8 cellular contexts compared by ENCODE assay signal in genomic region chr1:156889802-156890585, GRCh38. TPM values are rescaled to one million over a fixed set of nuclear protein-coding genes. Genes with fewer than 3 reads are reported as not detected.
DNase-seq lines count a peak whose midpoint lies in the region; ATAC-seq, FAIRE-seq and TF ChIP-seq lines count a peak whose summit lies in the region.

No MANE protein-coding gene starts in this region.

- no peak overlapping the region for H2AK5ac ChIP-seq in H1 (ENCODE audit: low read depth, low read length)
- no peak overlapping the region for H2AK5ac ChIP-seq in mesendoderm (ENCODE audit: low read length)

- H3K79me1 ChIP-seq in H1 (ENCODE audit: low read depth, low read length) (no peaks in the 10 kb centered on the region), mesendoderm (ENCODE audit: low read length) (no peaks in the 10 kb centered on the region)

- no peaks in the 10 kb centered on the region for H3K36me3 Mint-ChIP-seq in activated CD4-positive, alpha-beta memory T cell treated with anti-CD3 and anti-CD28 coated beads for 36 hours

- CTCF ChIA-PET in activated CD4-positive, alpha-beta memory T cell treated with anti-CD3 and anti-CD28 coated beads for 36 hours (lab: Charles Lee) = interaction anchor here (0.7 to 9.3 kb wide), 36 partner anchors 8 to 229 kb away, joined by 3 to 137 read pairs (median 5); partner anchors contain the start of genes INSRR, ISG20L2, LRRC71 and METTL25B
- CTCF ChIA-PET in H1 (lab: Charles Lee; ENCODE audit: partially characterized antibody) = interaction anchor here (0.6 to 31.4 kb wide), 25 partner anchors 10 to 270 kb away, joined by 3 to 719 read pairs (median 6); partner anchors contain the start of genes INSRR, LRRC71, NTRK1 and PRCC

- TF ChIP-seq CTCF in H1 (IDR thresholded peaks at IDR 0.05; ENCODE audit: control extremely low read depth in 1 of 3, insufficient read depth in 1 of 3, low read depth in 1 of 3, low read length in 3 of 3) = peak; percentile 61 to 93 (median 87)

- no peaks in the 10 kb centered on the region for H3K9me3 Mint-ChIP-seq in activated CD4-positive, alpha-beta memory T cell treated with anti-CD3 and anti-CD28 coated beads for 36 hours

- H3K4me1 Mint-ChIP-seq in activated CD4-positive, alpha-beta memory T cell treated with anti-CD3 and anti-CD28 coated beads for 36 hours (ENCODE audit: low read depth) = peaks cover 10% of the 10 kb centered on the region

- H3K79me2 ChIP-seq in H1 (ENCODE audit: control insufficient read depth in 1 of 2, insufficient read depth in 2 of 2, low read length in 2 of 2) (no peaks in the 10 kb centered on the region), mesendoderm (ENCODE audit: control insufficient read depth, insufficient read depth, low read length) (no peaks in the 10 kb centered on the region)

- peak overlapping the region; percentile 8 for H4K5ac ChIP-seq in H1 (ENCODE audit: insufficient read length, low read depth, low read length)
- no peak overlapping the region for H4K5ac ChIP-seq in mesendoderm (ENCODE audit: low read length)

- H3K27ac ChIP-seq in H1 (ENCODE audit: low read depth, low read length) (no peak overlapping the region), mesendoderm (ENCODE audit: low read depth, low read length) (no peak overlapping the region)

- no peak overlapping the region for H3K4ac ChIP-seq in H1 (replicated peaks; ENCODE audit: insufficient read length, low read depth, low read length)
- no peak overlapping the region for H3K4ac ChIP-seq in mesendoderm (ENCODE audit: low read depth, low read length)

- H2BK120ac ChIP-seq in H1 (replicated peaks; ENCODE audit: low read depth, low read length) (no peak overlapping the region), mesendoderm (ENCODE audit: low read depth, low read length) (no peak overlapping the region)

- no peaks in the 10 kb centered on the region for H3K9me3 ChIP-seq in H1 (ENCODE audit: insufficient read depth in 2 of 2, low read depth in 1 of 2, low read length in 1 of 2)

- H3K9ac ChIP-seq in H1 (replicated peaks in 1 of 4; ENCODE audit: extremely low read depth in 1 of 4, low read depth in 3 of 4, low read length in 3 of 4) = no peak overlapping the region
- no peak overlapping the region for H3K9ac ChIP-seq in mesendoderm (ENCODE audit: low read length)

- no peak overlapping the region for H3K56ac ChIP-seq in H1 (replicated peaks; ENCODE audit: insufficient read length, low read depth, low read length)
- H3K56ac ChIP-seq in mesendoderm (ENCODE audit: low read length) = no peak overlapping the region

- H2BK5ac ChIP-seq in H1 (ENCODE audit: low read depth, low read length) (no peak overlapping the region), mesendoderm (ENCODE audit: low read length) (no peak overlapping the region)

- no peak overlapping the region; the same call in 1 of the 2 replicates for H2AFZ ChIP-seq in H1 (ENCODE audit: low read length)

- no peaks in the 10 kb centered on the region for H3K36me3 ChIP-seq in H1 (ENCODE audit: control insufficient read depth in 2 of 4, insufficient read depth in 4 of 4, low read length in 3 of 4)
- H3K36me3 ChIP-seq in mesendoderm (ENCODE audit: control insufficient read depth, insufficient read depth, low read length) = no peaks in the 10 kb centered on the region

- H3K27me3 ChIP-seq in H1 (replicated peaks in 1 of 4; ENCODE audit: control insufficient read depth in 3 of 4, extremely low read depth in 1 of 4, insufficient read depth in 3 of 4, low read length in 3 of 4) (peaks cover 8 to 64% (median 50%) of the 10 kb centered on the region in 4 experiments), mesendoderm (ENCODE audit: insufficient read depth, low read length, poor library complexity) (no peaks in the 10 kb centered on the region)

- peak in 1 of 2 experiments; percentile 43; a peak in 1 of 3 replicates for TF ChIP-seq POLR2A in H1 (IDR thresholded peaks at IDR 0.05; ENCODE audit: control extremely low read depth in 1 of 2, low read depth in 2 of 2, low read length in 2 of 2)

- H3K23me2 ChIP-seq in H1 (ENCODE audit: low read depth, low read length) = peaks cover 2% of the 10 kb centered on the region; the same call in 1 of the 2 replicates

- peak overlapping the region; percentile 2 for H4K91ac ChIP-seq in H1 (replicated peaks; ENCODE audit: insufficient read length, low read length)

- no peak overlapping the region for H2BK15ac ChIP-seq in H1 (ENCODE audit: low read length)
- no peak overlapping the region for H2BK15ac ChIP-seq in mesendoderm (replicated peaks; ENCODE audit: low read depth)

- H3K18ac ChIP-seq in H1 (ENCODE audit: extremely low read depth, low read length) = no peak overlapping the region
- H3K18ac ChIP-seq in mesendoderm (ENCODE audit: low read length) = no peak overlapping the region

- H3K27ac Mint-ChIP-seq in activated CD4-positive, alpha-beta memory T cell treated with anti-CD3 and anti-CD28 coated beads for 36 hours = no peak overlapping the region

- H2BK12ac ChIP-seq in H1 (ENCODE audit: low read depth, low read length) = peak overlapping the region; percentile 71; the same call in 1 of the 2 replicates

- POLR2A ChIA-PET in activated CD4-positive, alpha-beta memory T cell treated with anti-CD3 and anti-CD28 coated beads for 36 hours (lab: Charles Lee) = interaction anchor here (1.2 kb wide), 1 partner anchor 32 kb away, joined by 3 read pairs; no protein-coding TSS in a partner anchor
- POLR2A ChIA-PET in H1 (lab: Charles Lee; ENCODE audit: partially characterized antibody) = interaction anchor here (0.5 to 2.0 kb wide), 6 partner anchors 10 to 171 kb away, joined by 3 to 5 read pairs (median 4); no protein-coding TSS in a partner anchor

- intact Hi-C loops in activated CD4-positive, alpha-beta memory T cell treated with anti-CD3 and anti-CD28 coated beads for 36 hours (cut with micrococcal nuclease) = loop anchor here (1.0 to 10.0 kb wide), 5 partner anchors 29 to 205 kb away; partner anchors contain the start of gene NTRK1

- H3K4me2 ChIP-seq in H1 (ENCODE audit: insufficient read depth in 1 of 2, low read depth in 2 of 2, low read length in 2 of 2) = peak overlapping the region in 1 of 2 experiments; percentile 12; a peak in 1 of 4 replicates
- H3K4me2 ChIP-seq in mesendoderm (ENCODE audit: low read length) = no peak overlapping the region

- peak; percentile 62 for FAIRE-seq in H1 (lab: Jason Lieb, UNC)

- H4K8ac ChIP-seq in H1 (ENCODE audit: extremely low read depth, insufficient read depth, low read length) (0 out of 2 replicates have a peak overlapping the region, but pooled peaks have one; percentile 7), mesendoderm (ENCODE audit: low read depth, low read length) (no peak overlapping the region)

- WGBS in H1 (ENCODE audit: extremely low coverage in 1 of 2, insufficient coverage in 1 of 2, insufficient read length in 1 of 2, insufficient replicate concordance in 2 of 2, low coverage in 1 of 2, low lambda C conversion rate in 2 of 2, missing lambda C conversion rate in 1 of 2), 2 experiments = 46 to 100% methylated on average over 1 to 8 of the region's 8 CpGs
- WGBS in mesendoderm (ENCODE audit: extremely low coverage, insufficient coverage, low lambda C conversion rate) = 100% methylated on average over 1 of the region's 8 CpGs

- H3K27me3 Mint-ChIP-seq in activated CD4-positive, alpha-beta memory T cell treated with anti-CD3 and anti-CD28 coated beads for 36 hours = peaks cover 42% of the 10 kb centered on the region

- TF ChIP-seq EP300 in H1 (IDR thresholded peaks at IDR 0.05; ENCODE audit: borderline replicate concordance in 1 of 2, low read depth in 2 of 2, low read length in 2 of 2) = no peak

- peak; percentile 95 to 97 for TF ChIP-seq RAD21 in H1 (IDR thresholded peaks at IDR 0.05 in 1 of 2, conservative IDR thresholded peaks at IDR 0.05 in 1 of 2; ENCODE audit: low read depth in 2 of 2, low read length in 2 of 2)

- peak; percentile 77 for DNase-seq in CD1c-positive myeloid dendritic cell (ENCODE audit: extremely low spot score)
- peak; percentile 78 for DNase-seq in NCI-H748 (lab: John Stamatoyannopoulos, UW; ENCODE audit: unreplicated experiment)
- peak; percentile 74 for DNase-seq in activated CD4-positive, alpha-beta memory T cell treated with anti-CD3 and anti-CD28 coated beads for 36 hours
- peak; percentile 65 to 92 for DNase-seq in H1 (ENCODE audit: low read depth in 1 of 2, low spot score in 2 of 2)
- DNase-seq in mesendoderm = peak; percentile 88
- DNase-seq in stimulated activated CD8-positive, alpha-beta memory T cell treated with anti-CD3 and anti-CD28 coated beads, Interleukin-7, amount 100 ng/mL, for 1 hour (ENCODE audit: low read depth in 2 of 2) = peak; percentile 12 to 34

- H3K23ac ChIP-seq in H1 (ENCODE audit: insufficient read length) = no peak overlapping the region
- H3K23ac ChIP-seq in mesendoderm (ENCODE audit: low read length) = no peak overlapping the region

- peak overlapping the region; percentile 2; the same call in 1 of the 2 replicates for H2BK20ac ChIP-seq in H1 (ENCODE audit: low read length)

- H3K4me1 ChIP-seq in H1 (replicated peaks in 1 of 4; ENCODE audit: control insufficient read depth in 3 of 4, insufficient read depth in 4 of 4, low read length in 3 of 4) = peaks cover 5 to 32% (median 14%) of the 10 kb centered on the region in 4 experiments
- H3K4me1 ChIP-seq in mesendoderm (ENCODE audit: control insufficient read depth, low read depth, low read length) = peaks cover 2% of the 10 kb centered on the region

- no peak overlapping the region for H3K4me3 ChIP-seq in H1 (ENCODE audit: extremely low read depth in 1 of 4, insufficient read depth in 2 of 4, low read depth in 3 of 4, low read length in 4 of 4)
- no peak overlapping the region for H3K4me3 ChIP-seq in mesendoderm (ENCODE audit: low read length)

- H3K4me3 Mint-ChIP-seq in activated CD4-positive, alpha-beta memory T cell treated with anti-CD3 and anti-CD28 coated beads for 36 hours = no peak overlapping the region

- no peaks in the 10 kb centered on the region for H4K20me1 ChIP-seq in H1 (replicated peaks in 1 of 2; ENCODE audit: control insufficient read depth in 1 of 2, insufficient read depth in 2 of 2, low read length in 2 of 2)

- H3K14ac ChIP-seq in H1 (ENCODE audit: insufficient read length) = no peak overlapping the region

- ATAC-seq in HG02885 (IDR thresholded peaks at IDR 0.05; ENCODE audit: poor library complexity, unreplicated experiment) = peak; percentile 41
- ATAC-seq in HG02623 (IDR thresholded peaks at IDR 0.05; ENCODE audit: unreplicated experiment) = no peak

RNA-seq across cellular contexts. Expression of gene PEAR1, which starts 3.5 kb away (rescaled TPM):
- total RNA-seq in activated CD4-positive, alpha-beta memory T cell treated with anti-CD3 and anti-CD28 coated beads for 36 hours = not detected
- 0.71 and 0.82 TPM in 2 replicates for total RNA-seq in H1 (2021; fragmentation: NEBNext Ultra II Directional; extraction: Animal tissue kit (Norgen Biotek cat#: 25700))
- polyA plus RNA-seq in H1 (2011; rRNA removed) = 0.63 and 0.77 TPM in 2 replicates
- 0.44 TPM for polyA plus RNA-seq in H1 (2011; cell fraction: cytosol; rRNA removed)
- polyA plus RNA-seq in H1 (2011; cell fraction: nucleus; rRNA removed) = 3.3 TPM
- 0.26 to 0.88 TPM (median 0.65 TPM) in 4 replicates for polyA plus RNA-seq in H1 (2012, experiment 1 of 2)
- 0.39 TPM for polyA plus RNA-seq in H1 (2012, experiment 2 of 2)
- polyA plus RNA-seq in H1 (2013, experiment 1 of 2) = 0.53 TPM
- 0.42 TPM for polyA plus RNA-seq in H1 (2013, experiment 2 of 2)
- 0.13 and 0.22 TPM in 2 replicates for polyA minus RNA-seq in H1 (2011; rRNA and poly(A)+ RNA removed)
- 0.37 TPM for polyA minus RNA-seq in H1 (2011; cell fraction: cytosol; rRNA and poly(A)+ RNA removed)
- 1.5 TPM for polyA minus RNA-seq in H1 (2011; cell fraction: nucleus; rRNA and poly(A)+ RNA removed)
- polyA plus RNA-seq in mesendoderm (2013, experiment 1 of 2) = 0.46 TPM
- polyA plus RNA-seq in mesendoderm (2013, experiment 2 of 2) = 0.39 TPM

RNA-seq across cellular contexts. Expression of gene NTRK1, which starts 29.3 kb away (rescaled TPM):
- total RNA-seq in activated CD4-positive, alpha-beta memory T cell treated with anti-CD3 and anti-CD28 coated beads for 36 hours = 1 to 10 TPM; 6.4 to 6.7 TPM
- 0.24 and 0.27 TPM in 2 replicates for total RNA-seq in H1 (2021; fragmentation: NEBNext Ultra II Directional; extraction: Animal tissue kit (Norgen Biotek cat#: 25700))
- 0.12 and 0.13 TPM in 2 replicates for polyA plus RNA-seq in H1 (2011; rRNA removed)
- polyA plus RNA-seq in H1 (2011; cell fraction: cytosol; rRNA removed) = 0.06 TPM
- 0.74 TPM for polyA plus RNA-seq in H1 (2011; cell fraction: nucleus; rRNA removed)
- 0.05 to 0.15 TPM (median 0.13 TPM) in 3 of 4 replicates, not detected in the other for polyA plus RNA-seq in H1 (2012, experiment 1 of 2)
- 0.05 TPM for polyA plus RNA-seq in H1 (2012, experiment 2 of 2)
- 0.18 TPM for polyA plus RNA-seq in H1 (2013, experiment 1 of 2)
- polyA plus RNA-seq in H1 (2013, experiment 2 of 2) = 0.06 TPM
- 0.12 and 0.13 TPM in 2 replicates for polyA minus RNA-seq in H1 (2011; rRNA and poly(A)+ RNA removed)
- not detected for polyA minus RNA-seq in H1 (2011; cell fraction: cytosol; rRNA and poly(A)+ RNA removed)
- polyA minus RNA-seq in H1 (2011; cell fraction: nucleus; rRNA and poly(A)+ RNA removed) = not detected
- polyA plus RNA-seq in mesendoderm (2013, experiment 1 of 2) = 0.04 TPM
- polyA plus RNA-seq in mesendoderm (2013, experiment 2 of 2) = 0.03 TPM

RNA-seq across cellular contexts. Expression of gene LRRC71, which starts 30.4 kb away (rescaled TPM):
- total RNA-seq in activated CD4-positive, alpha-beta memory T cell treated with anti-CD3 and anti-CD28 coated beads for 36 hours = not detected
- total RNA-seq in H1 (2021; fragmentation: NEBNext Ultra II Directional; extraction: Animal tissue kit (Norgen Biotek cat#: 25700)) = not detected in 2 replicates
- polyA plus RNA-seq in H1 (2011; rRNA removed) = 0.05 and 0.16 TPM in 2 replicates
- 0.27 TPM for polyA plus RNA-seq in H1 (2011; cell fraction: cytosol; rRNA removed)
- 0.46 TPM for polyA plus RNA-seq in H1 (2011; cell fraction: nucleus; rRNA removed)
- polyA plus RNA-seq in H1 (2012, experiment 1 of 2) = 0.12 to 0.59 TPM (median 0.31 TPM) in 4 replicates
- not detected for polyA plus RNA-seq in H1 (2012, experiment 2 of 2)
- polyA plus RNA-seq in H1 (2013, experiment 1 of 2) = 0.12 TPM
- polyA plus RNA-seq in H1 (2013, experiment 2 of 2) = 0.11 TPM
- 0.24 TPM in 1 of 2 replicates, not detected in the other for polyA minus RNA-seq in H1 (2011; rRNA and poly(A)+ RNA removed)
- not detected for polyA minus RNA-seq in H1 (2011; cell fraction: cytosol; rRNA and poly(A)+ RNA removed)
- polyA minus RNA-seq in H1 (2011; cell fraction: nucleus; rRNA and poly(A)+ RNA removed) = not detected
- polyA plus RNA-seq in mesendoderm (2013, experiment 1 of 2) = not detected
- 0.14 TPM for polyA plus RNA-seq in mesendoderm (2013, experiment 2 of 2)

RNA-seq across cellular contexts. Expression of gene INSRR, which starts 31.1 kb away (rescaled TPM):
- total RNA-seq in activated CD4-positive, alpha-beta memory T cell treated with anti-CD3 and anti-CD28 coated beads for 36 hours = under 1 TPM; 0.05 to 0.14 TPM
- not detected in 2 replicates for total RNA-seq in H1 (2021; fragmentation: NEBNext Ultra II Directional; extraction: Animal tissue kit (Norgen Biotek cat#: 25700))
- polyA plus RNA-seq in H1 (2011; rRNA removed) = 0.02 TPM in 2 replicates
- polyA plus RNA-seq in H1 (2011; cell fraction: cytosol; rRNA removed) = not detected
- 0.17 TPM for polyA plus RNA-seq in H1 (2011; cell fraction: nucleus; rRNA removed)
- 0.03 to 0.04 TPM in 2 of 4 replicates, not detected in the others for polyA plus RNA-seq in H1 (2012, experiment 1 of 2)
- 0.03 TPM for polyA plus RNA-seq in H1 (2012, experiment 2 of 2)
- not detected for polyA plus RNA-seq in H1 (2013, experiment 1 of 2)
- polyA plus RNA-seq in H1 (2013, experiment 2 of 2) = under 0.01 TPM
- polyA minus RNA-seq in H1 (2011; rRNA and poly(A)+ RNA removed) = 0.07 TPM in 1 of 2 replicates, not detected in the other
- not detected for polyA minus RNA-seq in H1 (2011; cell fraction: cytosol; rRNA and poly(A)+ RNA removed)
- 0.10 TPM for polyA minus RNA-seq in H1 (2011; cell fraction: nucleus; rRNA and poly(A)+ RNA removed)
- polyA plus RNA-seq in mesendoderm (2013, experiment 1 of 2) = not detected
- under 0.01 TPM for polyA plus RNA-seq in mesendoderm (2013, experiment 2 of 2)

Comparison
In these comparisons a context has a peak if more than half of its experiments do, and no peak if none do; other contexts are left out.
1. DNase-seq: peak in every context shown above with its lines; median percentile 88 in mesendoderm; 78 in H1; 78 in NCI-H748; 77 in CD1c-positive myeloid dendritic cell; 74 in activated CD4-positive, alpha-beta memory T cell treated with anti-CD3 and anti-CD28 coated beads for 36 hours; 23 in stimulated activated CD8-positive, alpha-beta memory T cell treated with anti-CD3 and anti-CD28 coated beads, Interleukin-7, amount 100 ng/mL, for 1 hour.